22 cellular contexts compared by ENCODE assay signal in genomic region chr10:76667307-76668012, GRCh38.
"Had no signal": no experiment of that assay in that cellular context is flagged by ENCODE, and none has a peak within 500 bp of the region (broad histone marks: within the 10 kb centered on the region; RNA-seq: fewer than 3 reads in every experiment).

No MANE protein-coding gene starts in this region.

- DNase-seq: activated CD4-positive, alpha-beta T cell treated with anti-CD3 and anti-CD28 coated beads for 36 hours; activated CD4-positive, CD25-positive, alpha-beta regulatory T cell; activated CD8-positive, alpha-beta memory T cell treated with anti-CD3 and anti-CD28 coated beads, Interleukin-2, amount 10 ng/mL, durations not matched to agents 7 days and 5 days; activated CD8-positive, alpha-beta T cell treated with anti-CD3 and anti-CD28 coated beads, Interleukin-2, amount 10 ng/mL, durations not matched to agents 7 days and 5 days; activated T-cell treated with anti-CD3 and anti-CD28 coated beads, Interleukin-2, amount 50 U/mL, for 48 hours; endodermal cell; head of caudate nucleus; hypothalamus; immature natural killer cell; kidney; left ventricle myocardium inferior; mammary epithelial cell; naive B cell; nucleus accumbens; stimulated activated CD4-positive, alpha-beta T cell treated with anti-CD3 and anti-CD28 coated beads, Interleukin-15, amount 100 ng/mL, for 24 hours; stimulated activated CD4-positive, alpha-beta T cell treated with anti-CD3 and anti-CD28 coated beads, Interleukin-2, amount 100 ng/mL, for 24 hours; stimulated activated naive B cell treated with anti-CD40 and anti-IgM and Interleukin-4, amounts not matched to agents 10 μg/mL and 1 μg/mL and 100 μg/mL, for 72 hours; T-helper 1 cell had no signal

- H3K27ac ChIP-seq: left ventricle myocardium inferior, right atrium auricular region had no signal

- H3K4me3 ChIP-seq: esophagus muscularis mucosa, left ventricle myocardium inferior, right atrium auricular region, tibial nerve had no signal

- H3K27me3 ChIP-seq: esophagus muscularis mucosa, right atrium auricular region, tibial nerve had no signal

- H3K36me3 ChIP-seq: esophagus muscularis mucosa, left ventricle myocardium inferior, right atrium auricular region, tibial nerve had no signal

- FAIRE-seq: bronchial epithelial cell, kidney had no signal

- H3K4me1 ChIP-seq: left ventricle myocardium inferior, right atrium auricular region had no signal

- ATAC-seq: activated CD4-positive, alpha-beta T cell treated with anti-CD3 and anti-CD28 coated beads for 36 hours; activated CD8-positive, alpha-beta memory T cell treated with anti-CD3 and anti-CD28 coated beads, Interleukin-2, amount 10 ng/mL, durations not matched to agents 7 days and 5 days; activated CD8-positive, alpha-beta T cell treated with anti-CD3 and anti-CD28 coated beads, Interleukin-2, amount 10 ng/mL, durations not matched to agents 7 days and 5 days; stimulated activated naive B cell treated with anti-CD40 and anti-IgM and Interleukin-4, amounts not matched to agents 10 μg/mL and 1 μg/mL and 100 μg/mL, for 72 hours had no signal

- H3K9me3 ChIP-seq: esophagus muscularis mucosa, left ventricle myocardium inferior, right atrium auricular region, tibial nerve had no signal
